Comparison of ENCODE assay signal across 12 cellular contexts in the genomic region with DNA sequence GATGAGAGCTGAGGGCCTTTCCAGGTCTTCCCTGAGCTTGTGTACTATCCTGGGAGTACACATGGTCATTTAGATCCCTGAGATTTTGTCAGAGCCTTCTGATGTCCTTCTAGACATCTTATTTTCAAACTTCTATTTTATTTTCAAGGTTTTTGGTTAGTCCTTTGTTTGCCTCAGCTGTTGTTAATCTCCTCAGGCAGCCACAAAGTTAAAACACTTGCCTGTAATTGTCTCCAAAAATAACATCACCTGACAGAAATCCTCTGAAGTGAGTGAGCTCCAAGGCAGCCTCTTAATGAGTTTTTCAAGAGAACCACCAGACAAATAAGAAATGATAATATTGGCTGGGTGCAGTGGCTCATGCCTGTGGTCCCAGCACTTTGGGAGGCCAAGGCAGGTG. TPM values are rescaled to one million over a fixed set of nuclear protein-coding genes. Genes with fewer than 3 reads are reported as not detected.
"Had no signal": no experiment of that assay in that cellular context is flagged by ENCODE, and none has a peak within 500 bp of the region (broad histone marks: within the 10 kb centered on the region; RNA-seq: fewer than 3 reads in every experiment).

No MANE protein-coding gene starts in this region.

- ATAC-seq: GM23338, HCT116 had no signal

- H3K4me3 ChIP-seq: GM23248, GM23338, HAP-1 had no signal

- H3K27ac Mint-ChIP-seq: GM23338, H9, HFFc6 had no signal

- H3K9ac ChIP-seq: GM23248 had no signal

- H2AFZ ChIP-seq: GM23248, GM23338 had no signal

- H3K4me3 Mint-ChIP-seq: GM23338, H9, HFFc6 had no signal

- H3K4me1 ChIP-seq: HAP-1 had no signal

- H3K4me1 Mint-ChIP-seq: GM23338, H9 had no signal

- H3K4me2 ChIP-seq: GM23338 had no signal

- H3K9me3 ChIP-seq: HAP-1 had no signal

- FAIRE-seq: H1, H54 had no signal

- H3K36me3 ChIP-seq: HAP-1 had no signal

- DNase-seq: GM23248, GOT3, H7, H9, HCEC 1CT, HFFc6 had no signal

- H3K27ac ChIP-seq: GM23248 had no signal

- H3K9me3 Mint-ChIP-seq: HFFc6 had no signal

RNA-seq across cellular contexts. Expression of a gene that starts 43.8 kb away (rescaled TPM):
- total RNA-seq: GM23248, GM23338, H1, H4, H7, H9, HFFc6 had no signal
- polyA plus RNA-seq: GM23248, GM23338, H1 had no signal
